In the genomic region with DNA sequence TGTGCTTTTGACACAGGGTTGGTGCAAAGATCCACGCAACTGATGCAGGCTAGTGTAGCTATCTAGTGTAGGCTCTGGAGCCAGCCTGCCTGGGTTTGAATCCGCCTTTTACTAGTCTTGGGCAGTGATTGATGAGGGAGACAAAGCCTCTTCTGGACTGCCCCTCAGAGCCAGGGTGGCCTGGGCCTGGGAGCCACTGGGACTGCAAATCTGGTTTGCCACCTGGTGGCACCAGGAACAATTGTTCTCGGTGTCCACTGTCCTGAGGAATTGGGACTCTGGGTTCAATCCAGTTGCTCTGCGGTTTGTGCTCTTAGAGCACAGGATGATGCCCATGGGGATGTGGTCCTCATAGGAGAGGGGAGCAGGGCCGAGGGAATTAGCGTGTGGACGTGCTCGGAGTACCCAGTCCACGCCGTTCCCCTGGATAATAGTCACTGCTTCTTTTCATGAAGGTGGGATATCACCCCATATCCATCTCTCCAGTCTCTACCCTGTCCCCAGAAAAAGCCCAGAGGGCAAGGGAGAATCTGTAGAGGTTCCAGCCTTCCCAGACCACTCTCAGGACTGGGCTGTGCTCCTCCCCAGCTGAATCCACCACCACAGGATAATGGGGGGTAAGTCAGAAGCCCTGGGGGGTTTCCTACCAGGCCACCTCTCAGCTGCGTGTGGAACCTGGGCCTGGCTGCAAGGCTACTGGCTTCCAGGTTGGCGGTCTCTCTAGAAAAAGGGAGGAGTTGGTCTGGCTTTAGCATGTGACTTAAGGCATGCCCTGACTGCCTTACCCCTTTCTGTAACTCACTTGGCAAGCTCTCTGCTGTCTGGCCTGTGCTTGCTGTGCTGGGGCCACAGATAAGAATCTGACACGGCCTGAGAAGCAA, we compare ENCODE assay signal across 1 cellular context.
TF ChIP-seq lines count a peak whose summit lies in the region.

No MANE protein-coding gene starts in this region.

TF ChIP-seq in H1, 55 proteins besides CTCF, POLR2A, EP300 and RAD21:
- TF ChIP-seq BCL11A (IDR thresholded peaks at IDR 0.05; ENCODE audit: low read depth in 2 of 2, low read length in 2 of 2) = no peak
